ENCODE assay signal across 9 cellular contexts in genomic region chr2:109125595-109126500, GRCh38. TPM values are rescaled to one million over a fixed set of nuclear protein-coding genes. Genes with fewer than 3 reads are reported as not detected.
DNase-seq lines count a peak whose midpoint lies in the region; ATAC-seq and TF ChIP-seq lines count a peak whose summit lies in the region.
"Had no signal": no experiment of that assay in that cellular context is flagged by ENCODE, and none has a peak within 500 bp of the region (broad histone marks: within the 10 kb centered on the region; RNA-seq: fewer than 3 reads in every experiment).

No MANE protein-coding gene starts in this region.

- H3K36me3 Mint-ChIP-seq in glutamatergic neuron (ENCODE audit: unreplicated experiment), result no peaks in the 10 kb centered on the region

- POLR2A ChIA-PET in OCI-LY7 (lab: Charles Lee), result no interaction called here

- no peak overlapping the region for H3K4me3 Mint-ChIP-seq in glutamatergic neuron (ENCODE audit: unreplicated experiment)

- H3K27ac Mint-ChIP-seq in glutamatergic neuron (ENCODE audit: unreplicated experiment), result peak overlapping the region; percentile 38

- H3K4me2 ChIP-seq in OCI-LY7 (ENCODE audit: low read length), result no peak overlapping the region

- peak; percentile 85 for DNase-seq in ACHN
- peak; percentile 23 for DNase-seq in GM12865 (ENCODE audit: low read depth)
- no peak for DNase-seq in glutamatergic neuron
- no peak for DNase-seq in NCI-H748 (lab: John Stamatoyannopoulos, UW; ENCODE audit: unreplicated experiment)
- DNase-seq in GM20000 (ENCODE audit: low spot score), result no peak
- no peak for DNase-seq in activated gamma-delta T cell treated with Interleukin-2 at 50 U/mL for 16 hours
- DNase-seq in OCI-LY7 (ENCODE audit: low spot score), result no peak
- DNase-seq: activated CD4-positive, alpha-beta T cell treated with anti-CD3 and anti-CD28 coated beads for 48 hours had no signal

- ATAC-seq in SK-N-SH treated with all-trans-retinoic acid at 6 μM for 48 hours, result peak; percentile 68

- H3K9me3 Mint-ChIP-seq in glutamatergic neuron (ENCODE audit: unreplicated experiment), result peaks cover 6% of the 10 kb centered on the region

- CTCF ChIA-PET in OCI-LY7 (lab: Charles Lee; ENCODE audit: unreplicated experiment), result no interaction called here

- H4K20me1 ChIP-seq in OCI-LY7 (ENCODE audit: insufficient read depth, low read length), result no peaks in the 10 kb centered on the region

- in situ Hi-C loops in ACHN (cut with HindIII; ENCODE audit: low pct_ligation_motif_present, low pct_unique_long_range_greater_than_20kb, low sequenced_read_pairs), result no loop called here

- no peaks in the 10 kb centered on the region for H3K79me2 ChIP-seq in OCI-LY7 (ENCODE audit: insufficient read depth, low read depth, low read length)

- peaks cover 4% of the 10 kb centered on the region for H3K4me1 Mint-ChIP-seq in glutamatergic neuron (ENCODE audit: low read depth, unreplicated experiment)

- no peaks in the 10 kb centered on the region for H3K9me2 ChIP-seq in OCI-LY7 (ENCODE audit: insufficient read depth, low read length)

- H2AFZ ChIP-seq in OCI-LY7 (ENCODE audit: low read length), result no peak overlapping the region

- TF ChIP-seq CTCF in GM12865 (IDR thresholded peaks at IDR 0.05; ENCODE audit: insufficient read depth, low read depth, low read length, missing control alignments) (no peak), glutamatergic neuron (IDR thresholded peaks at IDR 0.05; ENCODE audit: partially characterized antibody, unreplicated experiment) (no peak), GM20000 (IDR thresholded peaks at IDR 0.05; ENCODE audit: extremely low read depth, missing control alignments) (no peak), OCI-LY7 (conservative IDR thresholded peaks at IDR 0.05; ENCODE audit: low read length) (no peak)

- H3K4me3 ChIP-seq in GM12865 (ENCODE audit: low read depth, low read length) (no peak overlapping the region), OCI-LY7 (ENCODE audit: low read depth, low read length, poor library complexity, severe bottlenecking) (no peak overlapping the region)

- H3K4me1 ChIP-seq in OCI-LY7 (ENCODE audit: insufficient read depth, low read length, poor library complexity, severe bottlenecking), result no peaks in the 10 kb centered on the region

- intact Hi-C loops in OCI-LY7 (cut with micrococcal nuclease; ENCODE audit: unreplicated experiment), result no loop called here

- H3K27ac ChIP-seq in OCI-LY7 (ENCODE audit: low read depth, low read length, poor library complexity, severe bottlenecking), result no peak overlapping the region

- no peaks in the 10 kb centered on the region for H3K36me3 ChIP-seq in OCI-LY7 (ENCODE audit: insufficient read depth, low read length)

- no TSS peak for BruUV-seq in OCI-LY7 (replicated peaks; lab: Mats Ljungman, UMichigan)

- H3K27me3 Mint-ChIP-seq in glutamatergic neuron (ENCODE audit: unreplicated experiment), result peaks cover 5% of the 10 kb centered on the region

- no peaks in the 10 kb centered on the region for H3K9me3 ChIP-seq in OCI-LY7 (ENCODE audit: low read length)

TF ChIP-seq in SK-N-SH treated with all-trans-retinoic acid at 6 μM for 48 hours, 23 proteins besides CTCF, POLR2A, EP300 and RAD21:
- TF ChIP-seq BACH2 (CRISPR knock-in tag; IDR thresholded peaks at IDR 0.05; ENCODE audit: borderline replicate concordance), result no peak
- TF ChIP-seq ZNF565 (CRISPR knock-in tag; conservative IDR thresholded peaks at IDR 0.05; ENCODE audit: low read depth), result no peak
- TF ChIP-seq ZC3H10 (CRISPR knock-in tag; IDR thresholded peaks at IDR 0.05), result 0 out of 2 replicates have a peak, but pooled peaks have one; percentile 28
- TF ChIP-seq SNAI2 (CRISPR knock-in tag; IDR thresholded peaks at IDR 0.05), result no peak

RNA-seq across cellular contexts. Expression of gene SH3RF3, which starts 3.2 kb away (rescaled TPM):
- 1.7 TPM for total RNA-seq in glutamatergic neuron (ENCODE audit: unreplicated experiment)
- not detected in 2 replicates for total RNA-seq in OCI-LY7 (2014; rRNA removed; shearing (Covaris generic))
- total RNA-seq in OCI-LY7 (2022), result not detected in 2 replicates

Comparison
In these comparisons a context has a peak if more than half of its experiments do, and no peak if none do; other contexts are left out.
1. DNase-seq: peak in ACHN (single experiment) and GM12865 (single experiment); none in glutamatergic neuron (single experiment), NCI-H748 (single experiment), GM20000 (single experiment), activated gamma-delta T cell treated with Interleukin-2 at 50 U/mL for 16 hours (single experiment) and OCI-LY7 (single experiment).